ENCODE assay signal across 11 cellular contexts in genomic region chr6:107823047-107823557, GRCh38. TPM values are rescaled to one million over a fixed set of nuclear protein-coding genes. Genes with fewer than 3 reads are reported as not detected.
DNase-seq lines count a peak whose midpoint lies in the region; ATAC-seq and TF ChIP-seq lines count a peak whose summit lies in the region.
"Had no signal": no experiment of that assay in that cellular context is flagged by ENCODE, and none has a peak within 500 bp of the region (broad histone marks: within the 10 kb centered on the region; RNA-seq: fewer than 3 reads in every experiment).

No MANE protein-coding gene starts in this region.

- no peak for TF ChIP-seq POLR2A in sigmoid colon (IDR thresholded peaks at IDR 0.05)

- H3K27me3 ChIP-seq in DND-41 (ENCODE audit: insufficient read depth, low read length, poor library complexity) (no peaks in the 10 kb centered on the region), sigmoid colon (no peaks in the 10 kb centered on the region)
- H3K27me3 ChIP-seq: thyroid gland had no signal

- no peaks in the 10 kb centered on the region for H3K79me2 ChIP-seq in DND-41 (ENCODE audit: insufficient read depth, low read length)

- peak overlapping the region; percentile 62 for H3K4me2 ChIP-seq in DND-41 (ENCODE audit: insufficient read depth, low read length)

- H2AFZ ChIP-seq in DND-41 (ENCODE audit: low read depth, low read length): peak overlapping the region; percentile 71

- WGBS in sigmoid colon, 2 donors: 54 to 86% methylated on average over 8 of the region's 8 CpGs

- DNase-seq in DND-41: no peak
- peak; percentile 72 for DNase-seq in activated CD4-positive, alpha-beta T cell treated with anti-CD3 and anti-CD28 coated beads for 48 hours
- peak; percentile 37 for DNase-seq in activated naive CD8-positive, alpha-beta T cell treated with anti-CD3 and anti-CD28 coated beads, Interleukin-2, amount 50 U/mL, for 16 hours (ENCODE audit: low read depth, low spot score)
- DNase-seq in stimulated activated CD4-positive, alpha-beta T cell treated with anti-CD3 and anti-CD28 coated beads, Interleukin-2, amount 100 ng/mL, for 4 hours (ENCODE audit: low read depth): peak; percentile 53
- no peak for DNase-seq in SKM-1 treated with dmso at 0.1 percent for 144 hours (lab: John Stamatoyannopoulos, UW; ENCODE audit: unreplicated experiment)
- DNase-seq in sigmoid colon: no peak
- DNase-seq: NCI-H1092, SHP77 treated with DMSO at 0.1 percent for 48 hours, thyroid gland had no signal

- H3K9me3 ChIP-seq in DND-41 (ENCODE audit: insufficient read depth, low read length, severe bottlenecking): no peaks in the 10 kb centered on the region
- H3K9me3 ChIP-seq in sigmoid colon: no peaks in the 10 kb centered on the region
- H3K9me3 ChIP-seq: thyroid gland had no signal

- H3K4me1 ChIP-seq in DND-41 (ENCODE audit: insufficient read depth, low read length) (peaks cover 19% of the 10 kb centered on the region), sigmoid colon (peaks cover 0 to 19% (median 17%) of the 10 kb centered on the region in 4 donors)

- TF ChIP-seq CTCF in DND-41 (IDR thresholded peaks at IDR 0.05; ENCODE audit: borderline replicate concordance, extremely low read depth, low read length, poor library complexity, severe bottlenecking) (no peak), sigmoid colon (IDR thresholded peaks at IDR 0.05) (no peak)

- peak; percentile 37; the same call in 1 of the 3 replicates for ATAC-seq in DND-41 (ENCODE audit: insufficient read depth, low read depth)
- ATAC-seq in HG03095 (IDR thresholded peaks at IDR 0.05; ENCODE audit: unreplicated experiment): no peak
- no peak for ATAC-seq in GM21423 (IDR thresholded peaks at IDR 0.05; ENCODE audit: unreplicated experiment)

- no peak for TF ChIP-seq EP300 in sigmoid colon (IDR thresholded peaks at IDR 0.05)

- H3K27ac ChIP-seq in DND-41 (ENCODE audit: low read length) (no peak overlapping the region), sigmoid colon (peak overlapping the region in 1 of 4 donors; percentile 13)
- H3K27ac ChIP-seq: thyroid gland had no signal

- H3K36me3 ChIP-seq in DND-41 (ENCODE audit: insufficient read depth, low read length): no peaks in the 10 kb centered on the region
- no peaks in the 10 kb centered on the region for H3K36me3 ChIP-seq in sigmoid colon
- H3K36me3 ChIP-seq: thyroid gland had no signal

- H3K4me3 ChIP-seq in DND-41 (ENCODE audit: low read depth in 1 of 2, low read length in 2 of 2): no peak overlapping the region
- no peak overlapping the region for H3K4me3 ChIP-seq in sigmoid colon
- H3K4me3 ChIP-seq: thyroid gland had no signal

- intact Hi-C loops in sigmoid colon (cut with DNase I): no loop called here

- H4K20me1 ChIP-seq in DND-41 (ENCODE audit: insufficient read depth, low read length): no peaks in the 10 kb centered on the region

- peak overlapping the region; percentile 49; the same call in 1 of the 2 replicates for H3K9ac ChIP-seq in DND-41 (ENCODE audit: low read depth, low read length)

RNA-seq across cellular contexts. Expression of gene SCML4, which starts 1.0 kb away (rescaled TPM):
- total RNA-seq in sigmoid colon: under 1 TPM; 0.28 to 0.99 (median 0.76) TPM
- 1 to 10 TPM; 1.2 to 8.9 (median 1.4) TPM for polyA plus RNA-seq in sigmoid colon

Comparison
In these comparisons a context has a peak if more than half of its experiments do, and no peak if none do; other contexts are left out.
1. DNase-seq: peak in activated CD4-positive, alpha-beta T cell treated with anti-CD3 and anti-CD28 coated beads for 48 hours (single experiment), activated naive CD8-positive, alpha-beta T cell treated with anti-CD3 and anti-CD28 coated beads, Interleukin-2, amount 50 U/mL, for 16 hours (single experiment) and stimulated activated CD4-positive, alpha-beta T cell treated with anti-CD3 and anti-CD28 coated beads, Interleukin-2, amount 100 ng/mL, for 4 hours (single experiment); none in DND-41 (single experiment), SKM-1 treated with dmso at 0.1 percent for 144 hours (single experiment) and sigmoid colon (single experiment).